In genomic region chr11:64888761-64889511, GRCh38 we compare ENCODE assay signal across 11 cellular contexts. TPM values are rescaled to one million over a fixed set of nuclear protein-coding genes. Genes with fewer than 3 reads are reported as not detected.
A peak's percentile ranks its signal among the peaks of the same experiment; 100 is the strongest.
DNase-seq lines count a peak whose midpoint lies in the region; ATAC-seq and TF ChIP-seq lines count a peak whose summit lies in the region.
"Had no signal": no experiment of that assay in that cellular context is flagged by ENCODE, and none has a peak within 500 bp of the region (broad histone marks: within the 10 kb centered on the region; RNA-seq: fewer than 3 reads in every experiment).

No MANE protein-coding gene starts in this region.

- no peak for TF ChIP-seq CTCF in RWPE1 (conservative IDR thresholded peaks at IDR 0.05; ENCODE audit: low read depth)
- no peak for TF ChIP-seq CTCF in foreskin keratinocyte (conservative IDR thresholded peaks at IDR 0.05)

- H3K4me3 ChIP-seq in mesendoderm (ENCODE audit: low read length): no peak overlapping the region

- H3K4ac ChIP-seq in mesendoderm (ENCODE audit: low read depth, low read length): no peak overlapping the region

- H4K5ac ChIP-seq in mesendoderm (ENCODE audit: low read length): no peak overlapping the region

- in situ Hi-C loops in Caki2 (cut with HindIII; ENCODE audit: low pct_unique_long_range_greater_than_20kb, low sequenced_read_pairs): no loop called here

- H3K23ac ChIP-seq in mesendoderm (ENCODE audit: low read length): no peak overlapping the region

- H2BK15ac ChIP-seq in mesendoderm (replicated peaks; ENCODE audit: low read depth): no peak overlapping the region

- H3K4me1 ChIP-seq in mesendoderm (ENCODE audit: control insufficient read depth, low read depth, low read length): no peaks in the 10 kb centered on the region
- peaks cover 10% of the 10 kb centered on the region for H3K4me1 ChIP-seq in foreskin keratinocyte

- no peak overlapping the region for H4K8ac ChIP-seq in mesendoderm (ENCODE audit: low read depth, low read length)

- CTCF ChIA-PET in RWPE1 (lab: Yijun Ruan, JAX): interaction anchor here (0.8 to 7.9 kb wide), 3 partner anchors 20 to 125 kb away, joined by 3 to 62 read pairs (median 16); partner anchors contain the start of gene ARL2

- no peak overlapping the region for H3K56ac ChIP-seq in mesendoderm (ENCODE audit: low read length)

- H2BK5ac ChIP-seq in mesendoderm (ENCODE audit: low read length): no peak overlapping the region

- no peak overlapping the region for H3K18ac ChIP-seq in mesendoderm (ENCODE audit: low read length)

- no peak overlapping the region for H3K4me2 ChIP-seq in mesendoderm (ENCODE audit: low read length)

- no peak overlapping the region for H3K9ac ChIP-seq in mesendoderm (ENCODE audit: low read length)

- POLR2A ChIA-PET in RWPE1 (lab: Yijun Ruan, JAX; ENCODE audit: low non-redundant PET): no interaction called here

- H2BK120ac ChIP-seq in mesendoderm (ENCODE audit: low read depth, low read length): no peak overlapping the region

- no peaks in the 10 kb centered on the region for H3K79me1 ChIP-seq in mesendoderm (ENCODE audit: low read length)

- H3K79me2 ChIP-seq in mesendoderm (ENCODE audit: control insufficient read depth, insufficient read depth, low read length): no peaks in the 10 kb centered on the region

- H3K36me3 ChIP-seq in mesendoderm (ENCODE audit: control insufficient read depth, insufficient read depth, low read length): no peaks in the 10 kb centered on the region

- no CpG with 5 or more reads among the region's 9 CpGs for WGBS in mesendoderm (ENCODE audit: extremely low coverage, insufficient coverage, low lambda C conversion rate)

- ATAC-seq in HG03280 (IDR thresholded peaks at IDR 0.05; ENCODE audit: unreplicated experiment) (no peak), GM18909 (IDR thresholded peaks at IDR 0.05; ENCODE audit: poor library complexity, unreplicated experiment) (no peak), foreskin keratinocyte (no peak)

- peak; percentile 86 for DNase-seq in Caki2 (ENCODE audit: low read depth)
- no peak for DNase-seq in RWPE1 (ENCODE audit: low spot score)
- DNase-seq in mesendoderm: peak; percentile 26
- DNase-seq in foreskin keratinocyte: no peak
- DNase-seq: KG1, NCI-H2227 treated with DMSO at 0.1 percent for 48 hours had no signal

- no peak overlapping the region for H2AK5ac ChIP-seq in mesendoderm (ENCODE audit: low read length)

- H3K27me3 ChIP-seq in mesendoderm (ENCODE audit: insufficient read depth, low read length, poor library complexity): no peaks in the 10 kb centered on the region
- H3K27me3 ChIP-seq in foreskin keratinocyte: no peaks in the 10 kb centered on the region

- H3K27ac ChIP-seq in RWPE1: peak overlapping the region; percentile 42
- H3K27ac ChIP-seq in mesendoderm (ENCODE audit: low read depth, low read length): no peak overlapping the region
- no peak overlapping the region for H3K27ac ChIP-seq in foreskin keratinocyte

RNA-seq across cellular contexts. Expression of gene EHD1, which starts 10.5 kb away (rescaled TPM):
- total RNA-seq in Caki2 (2014; rRNA removed; shearing (Covaris generic); ENCODE audit: low replicate concordance): 53.4 and 68.3 TPM in 2 replicates
- polyA plus RNA-seq in mesendoderm (2013, experiment 1 of 2): 21.1 TPM
- polyA plus RNA-seq in mesendoderm (2013, experiment 2 of 2): 21.9 TPM
- 94.9 and 114 TPM in 2 replicates for total RNA-seq in foreskin keratinocyte
- polyA plus RNA-seq in foreskin keratinocyte: 90.4 and 115 TPM in 2 replicates

RNA-seq across cellular contexts. Expression of gene ATG2A, which starts 28.1 kb away (rescaled TPM):
- 4.8 and 11.1 TPM in 2 replicates for total RNA-seq in Caki2 (2014; rRNA removed; shearing (Covaris generic); ENCODE audit: low replicate concordance)
- polyA plus RNA-seq in mesendoderm (2013, experiment 1 of 2): 5.1 TPM
- polyA plus RNA-seq in mesendoderm (2013, experiment 2 of 2): 5.4 TPM
- 13.6 and 14.0 TPM in 2 replicates for total RNA-seq in foreskin keratinocyte
- polyA plus RNA-seq in foreskin keratinocyte: 11.4 and 12.5 TPM in 2 replicates

RNA-seq across cellular contexts. Expression of gene PPP2R5B, which starts 35.6 kb away (rescaled TPM):
- total RNA-seq in Caki2 (2014; rRNA removed; shearing (Covaris generic); ENCODE audit: low replicate concordance): 13.2 and 16.0 TPM in 2 replicates
- polyA plus RNA-seq in mesendoderm (2013, experiment 1 of 2): 2.4 TPM
- 3.2 TPM for polyA plus RNA-seq in mesendoderm (2013, experiment 2 of 2)
- 13.4 and 15.0 TPM in 2 replicates for total RNA-seq in foreskin keratinocyte
- 12.5 and 13.5 TPM in 2 replicates for polyA plus RNA-seq in foreskin keratinocyte

RNA-seq across cellular contexts. Expression of gene CDC42BPG, which starts 44.5 kb away (rescaled TPM):
- total RNA-seq in Caki2 (2014; rRNA removed; shearing (Covaris generic); ENCODE audit: low replicate concordance): 0.12 and 1.1 TPM in 2 replicates
- 3.2 TPM for polyA plus RNA-seq in mesendoderm (2013, experiment 1 of 2)
- 3.4 TPM for polyA plus RNA-seq in mesendoderm (2013, experiment 2 of 2)
- total RNA-seq in foreskin keratinocyte: 10.3 and 11.1 TPM in 2 replicates
- 4.7 and 5.3 TPM in 2 replicates for polyA plus RNA-seq in foreskin keratinocyte

RNA-seq across cellular contexts. Expression of gene GPHA2, which starts 46.8 kb away (rescaled TPM):
- total RNA-seq in Caki2 (2014; rRNA removed; shearing (Covaris generic); ENCODE audit: low replicate concordance): not detected in 2 replicates
- polyA plus RNA-seq in mesendoderm (2013, experiment 1 of 2): 1.2 TPM
- polyA plus RNA-seq in mesendoderm (2013, experiment 2 of 2): 1.1 TPM
- not detected in 2 replicates for total RNA-seq in foreskin keratinocyte
- polyA plus RNA-seq in foreskin keratinocyte: 0.27 TPM in 1 of 2 replicates, not detected in the other
- total RNA-seq: kidney epithelial cell, sciatic nerve had no signal
- polyA plus RNA-seq: esophagus had no signal

Comparison
In these comparisons a context has a peak if more than half of its experiments do, and no peak if none do; other contexts are left out.
1. DNase-seq: peak in Caki2 (single experiment) and mesendoderm (single experiment); none in RWPE1 (single experiment) and foreskin keratinocyte (0 of 2).